Comparison of ENCODE assay signal across 17 cellular contexts in the genomic region with DNA sequence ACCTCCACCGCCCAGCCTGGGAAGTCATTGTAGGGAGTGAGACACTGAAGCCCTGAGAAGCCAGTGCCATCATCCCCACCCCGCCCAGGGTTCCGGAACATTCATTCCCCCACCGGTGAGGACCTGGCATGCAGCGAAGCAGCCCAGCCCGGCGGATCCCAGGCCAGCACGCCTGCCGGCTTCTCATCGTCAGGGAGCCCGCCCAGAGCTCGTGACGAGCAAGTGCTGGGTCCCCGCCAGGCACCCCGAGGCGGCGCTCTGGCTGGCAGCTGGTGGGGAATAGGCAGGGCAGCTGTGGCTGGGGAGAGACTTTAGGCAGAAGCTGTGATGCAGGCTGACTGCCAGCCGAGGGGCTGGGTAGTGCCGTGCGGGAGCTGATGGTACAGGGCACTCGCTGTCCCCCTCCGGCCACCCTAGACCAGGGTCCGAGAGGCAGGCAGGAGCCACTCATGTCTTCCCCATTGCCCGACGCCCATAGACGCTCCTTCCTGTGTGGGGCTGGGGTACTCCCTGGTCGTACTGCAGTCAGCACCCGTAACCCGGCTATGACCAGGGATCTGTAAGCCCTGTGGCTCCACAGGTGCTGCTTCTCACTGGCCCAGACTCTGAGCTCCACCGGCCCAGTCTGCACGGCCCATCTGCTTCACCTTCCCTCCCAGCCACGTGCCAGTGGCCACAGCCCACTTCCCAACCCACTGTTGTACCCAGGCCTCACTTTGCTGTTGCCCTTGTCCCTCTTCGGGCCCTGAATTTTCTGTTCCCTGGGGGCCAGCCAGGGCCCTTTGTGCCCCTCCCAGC. TPM values are rescaled to one million over a fixed set of nuclear protein-coding genes. Genes with fewer than 3 reads are reported as not detected.
A peak's percentile ranks its signal among the peaks of the same experiment; 100 is the strongest.
DNase-seq lines count a peak whose midpoint lies in the region; ATAC-seq and TF ChIP-seq lines count a peak whose summit lies in the region.
"Had no signal": no experiment of that assay in that cellular context is flagged by ENCODE, and none has a peak within 500 bp of the region (broad histone marks: within the 10 kb centered on the region; RNA-seq: fewer than 3 reads in every experiment).

No MANE protein-coding gene starts in this region.

- ATAC-seq in GM21423 (IDR thresholded peaks at IDR 0.05; ENCODE audit: unreplicated experiment) = no peak
- ATAC-seq: left lobe of liver; naive thymus-derived CD4-positive, alpha-beta T cell had no signal

- TF ChIP-seq RAD21 in SK-N-SH (IDR thresholded peaks at IDR 0.05; ENCODE audit: low read length) = peak; percentile 23; the same call in 1 of the 2 replicates

- no peaks in the 10 kb centered on the region for H3K9me2 ChIP-seq in SK-N-SH

- TF ChIP-seq CTCF in HEK293 (tag by site-specific recombination; IDR thresholded peaks at IDR 0.05) = no peak
- no peak for TF ChIP-seq CTCF in SK-N-SH (IDR thresholded peaks at IDR 0.05)
- TF ChIP-seq CTCF in coronary artery (IDR thresholded peaks at IDR 0.05) = no peak

- H4K20me1 ChIP-seq in SK-N-SH (ENCODE audit: insufficient read depth) = peaks cover under 1% of the 10 kb centered on the region

- H3K9me3 ChIP-seq in HEK293 (ENCODE audit: control insufficient read depth, insufficient read depth, low read depth, low read length) (no peaks in the 10 kb centered on the region), SK-N-SH (no peaks in the 10 kb centered on the region)

- peak; percentile 31 for DNase-seq in A172 (ENCODE audit: low spot score)
- peak; percentile 86 for DNase-seq in SK-N-SH
- DNase-seq in midbrain (lab: John Stamatoyannopoulos, UW) = peak; percentile 39
- no peak for DNase-seq in activated CD4-positive, alpha-beta T cell treated with anti-CD3 and anti-CD28 coated beads, Interleukin-2, amount 50 U/mL, for 4 hours
- DNase-seq in stimulated activated CD4-positive, alpha-beta T cell treated with anti-CD3 and anti-CD28 coated beads, Interleukin-1b, Interleukin-23, amount 100 ng/mL, for 48 hours = no peak
- no peak for DNase-seq in coronary artery (ENCODE audit: low spot score)
- DNase-seq: activated effector memory CD4-positive, alpha-beta T cell treated with Interleukin-2 at 50 U/mL for 16 hours; dermis blood vessel endothelial cell; naive thymus-derived CD4-positive, alpha-beta T cell; PC-9; retina; stimulated activated CD4-positive, alpha-beta T cell treated with anti-CD3 and anti-CD28 coated beads, Interleukin-2, amount 100 ng/mL, for 24 hours had no signal

- H3K4me2 ChIP-seq in SK-N-SH = no peak overlapping the region
- H3K4me2 ChIP-seq: PC-9 had no signal

- H3K27ac ChIP-seq in HEK293 (ENCODE audit: extremely low read depth, low read depth, low read length) = no peak overlapping the region
- H3K27ac ChIP-seq in SK-N-SH (ENCODE audit: low read depth in 2 of 2, low read length in 1 of 2) = peak overlapping the region in 1 of 2 experiments; percentile 77; a peak in 2 of 4 replicates
- no peak overlapping the region for H3K27ac ChIP-seq in coronary artery
- H3K27ac ChIP-seq: PC-9 had no signal

- peaks cover 0 to 63% of the 10 kb centered on the region in 2 experiments; a peak in 2 of 3 replicates for H3K36me3 ChIP-seq in HEK293 (ENCODE audit: control insufficient read depth in 2 of 2, insufficient read depth in 1 of 2, low read length in 2 of 2)
- H3K36me3 ChIP-seq in SK-N-SH (replicated peaks in 1 of 2; ENCODE audit: control insufficient read depth in 1 of 2, insufficient read depth in 2 of 2, low read length in 1 of 2) = peaks cover 10 to 22% of the 10 kb centered on the region in 2 experiments

- H3K4me1 ChIP-seq in HEK293 (ENCODE audit: control insufficient read depth, insufficient read depth, low read length) (no peaks in the 10 kb centered on the region), SK-N-SH (ENCODE audit: control insufficient read depth in 1 of 2, insufficient read depth in 2 of 2, low read depth in 1 of 2, low read length in 1 of 2) (peaks cover 10 to 75% of the 10 kb centered on the region in 2 experiments)

- CTCF ChIA-PET in HEK293 (lab: Yijun Ruan, JAX) = interaction anchor here (0.7 to 1.0 kb wide), 2 partner anchors 72 to 307 kb away, joined by 3 to 4 read pairs; no protein-coding TSS in a partner anchor
- CTCF ChIA-PET in SK-N-SH (lab: Yijun Ruan, JAX) = interaction anchor here (1.1 to 5.9 kb wide), 9 partner anchors 9 to 394 kb away, joined by 3 to 52 read pairs (median 5); no protein-coding TSS in a partner anchor

- no peak overlapping the region for H3K9ac ChIP-seq in SK-N-SH

- WGBS in SK-N-SH (ENCODE audit: low lambda C conversion rate) = 88% methylated on average over 26 of the region's 33 CpGs

- H3K4me3 ChIP-seq in HEK293 (ENCODE audit: low read depth, low read length) (no peak overlapping the region), SK-N-SH (ENCODE audit: low read depth in 2 of 2, low read length in 1 of 2) (no peak overlapping the region), coronary artery (no peak overlapping the region)
- H3K4me3 ChIP-seq: PC-9 had no signal

- peak in 1 of 2 experiments; percentile 74; a peak in 2 of 4 replicates for TF ChIP-seq EP300 in SK-N-SH (IDR thresholded peaks at IDR 0.05; ENCODE audit: borderline replicate concordance in 1 of 2, low read depth in 1 of 2, low read length in 1 of 2)

- H3K79me2 ChIP-seq in SK-N-SH (ENCODE audit: insufficient read depth) = no peaks in the 10 kb centered on the region

- POLR2A ChIA-PET in HEK293 (lab: Yijun Ruan, JAX) = interaction anchor here (0.5 kb wide), 1 partner anchor 42 kb away, joined by 4 read pairs; no protein-coding TSS in a partner anchor
- POLR2A ChIA-PET in SK-N-SH (lab: Yijun Ruan, JAX) = interaction anchor here (0.6 to 1.3 kb wide), 5 partner anchors 9 to 77 kb away, joined by 3 to 5 read pairs (median 3); a partner anchor contains a TSS

- no peaks in the 10 kb centered on the region for H3F3A ChIP-seq in SK-N-SH (replicated peaks; ENCODE audit: insufficient read depth)

- no peak overlapping the region for H2AFZ ChIP-seq in SK-N-SH (ENCODE audit: low read depth)
- H2AFZ ChIP-seq: PC-9 had no signal

- no peaks in the 10 kb centered on the region for H3K27me3 ChIP-seq in SK-N-SH (ENCODE audit: insufficient read depth)

TF ChIP-seq in HEK293, 187 proteins besides CTCF, POLR2A, EP300 and RAD21:
- no peak for TF ChIP-seq ZNF544 (tag by site-specific recombination; IDR thresholded peaks at IDR 0.05)
- TF ChIP-seq SCRT2 (tag by site-specific recombination; IDR thresholded peaks at IDR 0.05) = peak; percentile 60
- TF ChIP-seq SCRT1 (tag by site-specific recombination; IDR thresholded peaks at IDR 0.05; ENCODE audit: borderline replicate concordance) = 0 out of 2 replicates have a peak, but pooled peaks have one; percentile 55
- TF ChIP-seq ZNF391 (tag by site-specific recombination; IDR thresholded peaks at IDR 0.05; ENCODE audit: borderline replicate concordance, low read depth) = no peak
TF ChIP-seq in HEK293: peak in this region for 2.

TF ChIP-seq in SK-N-SH, 30 proteins besides CTCF, POLR2A, EP300 and RAD21:
- TF ChIP-seq MXI1 (IDR thresholded peaks at IDR 0.05; ENCODE audit: low read depth, low read length) (peak; percentile 75; the same call in 1 of the 2 replicates), RCOR1 (IDR thresholded peaks at IDR 0.05; ENCODE audit: low read length) (peak; percentile 58), CHD2 (IDR thresholded peaks at IDR 0.05; ENCODE audit: low read length, partially characterized antibody) (peak; percentile 23), EZH2phosphoT487 (IDR thresholded peaks at IDR 0.05; ENCODE audit: borderline replicate concordance, low read depth) (no peak), FOXJ3 (CRISPR knock-in tag; IDR thresholded peaks at IDR 0.05) (0 out of 2 replicates have a peak, but pooled peaks have one; percentile 53)
- TF ChIP-seq, protein P1, sequence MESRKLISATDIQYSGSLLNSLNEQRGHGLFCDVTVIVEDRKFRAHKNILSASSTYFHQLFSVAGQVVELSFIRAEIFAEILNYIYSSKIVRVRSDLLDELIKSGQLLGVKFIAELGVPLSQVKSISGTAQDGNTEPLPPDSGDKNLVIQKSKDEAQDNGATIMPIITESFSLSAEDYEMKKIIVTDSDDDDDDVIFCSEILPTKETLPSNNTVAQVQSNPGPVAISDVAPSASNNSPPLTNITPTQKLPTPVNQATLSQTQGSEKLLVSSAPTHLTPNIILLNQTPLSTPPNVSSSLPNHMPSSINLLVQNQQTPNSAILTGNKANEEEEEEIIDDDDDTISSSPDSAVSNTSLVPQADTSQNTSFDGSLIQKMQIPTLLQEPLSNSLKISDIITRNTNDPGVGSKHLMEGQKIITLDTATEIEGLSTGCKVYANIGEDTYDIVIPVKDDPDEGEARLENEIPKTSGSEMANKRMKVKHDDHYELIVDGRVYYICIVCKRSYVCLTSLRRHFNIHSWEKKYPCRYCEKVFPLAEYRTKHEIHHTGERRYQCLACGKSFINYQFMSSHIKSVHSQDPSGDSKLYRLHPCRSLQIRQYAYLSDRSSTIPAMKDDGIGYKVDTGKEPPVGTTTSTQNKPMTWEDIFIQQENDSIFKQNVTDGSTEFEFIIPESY (IDR thresholded peaks at IDR 0.05; ENCODE audit: borderline replicate concordance, low read depth) = no peak

RNA-seq across cellular contexts. Expression of a gene that starts 24.5 kb away (rescaled TPM):
- 0.19 TPM in 2 replicates for total RNA-seq in A172 (2014; rRNA removed; shearing (Covaris generic))
- 0.72 and 0.73 TPM in 2 replicates for polyA plus RNA-seq in SK-N-SH (2012; rRNA removed)
- polyA plus RNA-seq in SK-N-SH (2012; cell fraction: cytosol; rRNA removed) = 0.42 and 0.55 TPM in 2 replicates
- polyA plus RNA-seq in SK-N-SH (2012; cell fraction: nucleus; rRNA removed) = 1.0 and 1.2 TPM in 2 replicates
- total RNA-seq: dermis blood vessel endothelial cell, fibroblast of lung, left lobe of liver, NCI-H460 had no signal
- polyA plus RNA-seq: fibroblast of lung had no signal

Comparison
In these comparisons a context has a peak if more than half of its experiments do, and no peak if none do; other contexts are left out.
1. DNase-seq: peak in A172 (single experiment), SK-N-SH (single experiment) and midbrain (single experiment); none in activated CD4-positive, alpha-beta T cell treated with anti-CD3 and anti-CD28 coated beads, Interleukin-2, amount 50 U/mL, for 4 hours (0 of 2), stimulated activated CD4-positive, alpha-beta T cell treated with anti-CD3 and anti-CD28 coated beads, Interleukin-1b, Interleukin-23, amount 100 ng/mL, for 48 hours (single experiment) and coronary artery (single experiment).